Comparison of ENCODE assay signal across 8 cellular contexts in genomic region chr1:2190491-2190976, GRCh38. TPM values are rescaled to one million over a fixed set of nuclear protein-coding genes. Genes with fewer than 3 reads are reported as not detected.
DNase-seq lines count a peak whose midpoint lies in the region; ATAC-seq and TF ChIP-seq lines count a peak whose summit lies in the region.

No MANE protein-coding gene starts in this region.

- H3K27me3 Mint-ChIP-seq in CD14-positive monocyte (ENCODE audit: low read depth in 3 of 3): no peaks in the 10 kb centered on the region

- H3K9me3 Mint-ChIP-seq in CD14-positive monocyte: no peaks in the 10 kb centered on the region

- no peaks in the 10 kb centered on the region for H3K79me2 ChIP-seq in parathyroid adenoma

- H3K4me2 ChIP-seq in parathyroid adenoma (ENCODE audit: low read length): peak overlapping the region; percentile 96

- H3K4me1 Mint-ChIP-seq in CD14-positive monocyte: peaks cover 19% of the 10 kb centered on the region

- peak; percentile 44 for DNase-seq in CD14-positive monocyte (ENCODE audit: low spot score)
- DNase-seq in fibroblast of pulmonary artery (ENCODE audit: low read depth): no peak
- DNase-seq in sciatic nerve (ENCODE audit: low spot score): no peak
- DNase-seq in GM03348 (ENCODE audit: low spot score): no peak
- no peak for DNase-seq in LoVo (ENCODE audit: low spot score)
- no peak for DNase-seq in NCI-H1092 treated with DMSO at 0.1 percent for 48 hours (lab: John Stamatoyannopoulos, UW)

- intact Hi-C loops in CD14-positive monocyte (cut with micrococcal nuclease) (loop anchor here (5.0 to 10.0 kb wide), 3 partner anchors 58 to 354 kb away; no protein-coding TSS in a partner anchor), sciatic nerve (cut with DNase I) (no loop called here)

- H3K4me3 Mint-ChIP-seq in CD14-positive monocyte: peak overlapping the region; percentile 12 to 42

- no peak overlapping the region for H2AFZ ChIP-seq in parathyroid adenoma

- H3K9ac ChIP-seq in parathyroid adenoma: no peak overlapping the region

- H3K4me1 ChIP-seq in parathyroid adenoma: peaks cover 3% of the 10 kb centered on the region

- peak overlapping the region in 5 of 7 donors; percentile 13 to 71 (median 62) for H3K27ac Mint-ChIP-seq in CD14-positive monocyte

- TF ChIP-seq CTCF in CD14-positive monocyte (IDR thresholded peaks at IDR 0.05): no peak
- TF ChIP-seq CTCF in WI38 (IDR thresholded peaks at IDR 0.05; ENCODE audit: low read depth, low read length): no peak
- TF ChIP-seq CTCF in fibroblast of pulmonary artery (IDR thresholded peaks at IDR 0.05; ENCODE audit: low read length, missing control alignments): no peak
- TF ChIP-seq CTCF in parathyroid adenoma (IDR thresholded peaks at IDR 0.05): no peak

- H3K27me3 ChIP-seq in parathyroid adenoma (ENCODE audit: control insufficient read depth, insufficient read depth, low read length): no peaks in the 10 kb centered on the region

- H3K27ac ChIP-seq in parathyroid adenoma: peak overlapping the region; percentile 42

- no peak for ATAC-seq in sciatic nerve

- peaks cover 5 to 13% of the 10 kb centered on the region in 2 donors for H3K36me3 Mint-ChIP-seq in CD14-positive monocyte

- no peaks in the 10 kb centered on the region for H3K9me3 ChIP-seq in parathyroid adenoma (ENCODE audit: control insufficient read depth, low read length)

- H3K4me3 ChIP-seq in WI38 (ENCODE audit: low read depth, low read length) (peak overlapping the region; percentile 55), fibroblast of pulmonary artery (replicated peaks; ENCODE audit: low read depth, low read length) (peak overlapping the region; percentile 60), parathyroid adenoma (ENCODE audit: low read depth, low read length) (peak overlapping the region; percentile 75)

- H3K36me3 ChIP-seq in parathyroid adenoma (ENCODE audit: control insufficient read depth, insufficient read depth, low read length): no peaks in the 10 kb centered on the region

RNA-seq across cellular contexts. Expression of gene FAAP20, which starts 4.0 kb away (rescaled TPM):
- 10 to 100 TPM; 35.1 to 49.3 TPM for polyA plus RNA-seq in CD14-positive monocyte
- 43.0 TPM for total RNA-seq in sciatic nerve

RNA-seq across cellular contexts. Expression of gene SKI, which starts 37.6 kb away (rescaled TPM):
- polyA plus RNA-seq in CD14-positive monocyte: under 1 TPM; 0.20 to 0.25 TPM
- 108 TPM for total RNA-seq in sciatic nerve
